In the genomic region with DNA sequence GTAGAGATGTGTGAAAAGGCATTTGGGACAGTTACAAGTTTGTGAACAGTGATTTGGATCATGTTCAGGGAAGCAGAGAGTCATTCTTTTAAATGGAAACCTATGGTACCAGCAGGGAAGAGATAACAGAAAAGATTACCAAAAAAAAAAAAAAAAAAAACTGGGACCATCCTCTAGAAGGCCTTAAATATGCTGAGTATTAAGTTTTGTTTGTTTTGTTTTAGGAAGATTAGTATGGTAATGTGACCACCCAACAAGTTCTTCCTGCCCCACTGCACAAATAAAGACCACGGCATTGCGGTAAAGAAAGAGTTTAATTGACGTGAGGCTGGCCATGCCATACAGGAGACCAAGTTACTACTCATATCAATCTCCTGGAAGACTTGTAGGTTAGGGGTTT, we compare ENCODE assay signal across 2 cellular contexts.
TF ChIP-seq lines count a peak whose summit lies in the region.

No MANE protein-coding gene starts in this region.

TF ChIP-seq in GM23338, 12 proteins besides CTCF, POLR2A, EP300 and RAD21:
- TF ChIP-seq, protein P1, sequence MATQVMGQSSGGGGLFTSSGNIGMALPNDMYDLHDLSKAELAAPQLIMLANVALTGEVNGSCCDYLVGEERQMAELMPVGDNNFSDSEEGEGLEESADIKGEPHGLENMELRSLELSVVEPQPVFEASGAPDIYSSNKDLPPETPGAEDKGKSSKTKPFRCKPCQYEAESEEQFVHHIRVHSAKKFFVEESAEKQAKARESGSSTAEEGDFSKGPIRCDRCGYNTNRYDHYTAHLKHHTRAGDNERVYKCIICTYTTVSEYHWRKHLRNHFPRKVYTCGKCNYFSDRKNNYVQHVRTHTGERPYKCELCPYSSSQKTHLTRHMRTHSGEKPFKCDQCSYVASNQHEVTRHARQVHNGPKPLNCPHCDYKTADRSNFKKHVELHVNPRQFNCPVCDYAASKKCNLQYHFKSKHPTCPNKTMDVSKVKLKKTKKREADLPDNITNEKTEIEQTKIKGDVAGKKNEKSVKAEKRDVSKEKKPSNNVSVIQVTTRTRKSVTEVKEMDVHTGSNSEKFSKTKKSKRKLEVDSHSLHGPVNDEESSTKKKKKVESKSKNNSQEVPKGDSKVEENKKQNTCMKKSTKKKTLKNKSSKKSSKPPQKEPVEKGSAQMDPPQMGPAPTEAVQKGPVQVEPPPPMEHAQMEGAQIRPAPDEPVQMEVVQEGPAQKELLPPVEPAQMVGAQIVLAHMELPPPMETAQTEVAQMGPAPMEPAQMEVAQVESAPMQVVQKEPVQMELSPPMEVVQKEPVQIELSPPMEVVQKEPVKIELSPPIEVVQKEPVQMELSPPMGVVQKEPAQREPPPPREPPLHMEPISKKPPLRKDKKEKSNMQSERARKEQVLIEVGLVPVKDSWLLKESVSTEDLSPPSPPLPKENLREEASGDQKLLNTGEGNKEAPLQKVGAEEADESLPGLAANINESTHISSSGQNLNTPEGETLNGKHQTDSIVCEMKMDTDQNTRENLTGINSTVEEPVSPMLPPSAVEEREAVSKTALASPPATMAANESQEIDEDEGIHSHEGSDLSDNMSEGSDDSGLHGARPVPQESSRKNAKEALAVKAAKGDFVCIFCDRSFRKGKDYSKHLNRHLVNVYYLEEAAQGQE (IDR thresholded peaks at IDR 0.05; ENCODE audit: unreplicated experiment) = no peak
- TF ChIP-seq EZH2 (IDR thresholded peaks at IDR 0.05; ENCODE audit: low read depth, unreplicated experiment) (no peak), JUNB (IDR thresholded peaks at IDR 0.05; ENCODE audit: unreplicated experiment) (no peak), EZH2phosphoT487 (IDR thresholded peaks at IDR 0.05; ENCODE audit: unreplicated experiment) (no peak)
- TF ChIP-seq, protein P2, sequence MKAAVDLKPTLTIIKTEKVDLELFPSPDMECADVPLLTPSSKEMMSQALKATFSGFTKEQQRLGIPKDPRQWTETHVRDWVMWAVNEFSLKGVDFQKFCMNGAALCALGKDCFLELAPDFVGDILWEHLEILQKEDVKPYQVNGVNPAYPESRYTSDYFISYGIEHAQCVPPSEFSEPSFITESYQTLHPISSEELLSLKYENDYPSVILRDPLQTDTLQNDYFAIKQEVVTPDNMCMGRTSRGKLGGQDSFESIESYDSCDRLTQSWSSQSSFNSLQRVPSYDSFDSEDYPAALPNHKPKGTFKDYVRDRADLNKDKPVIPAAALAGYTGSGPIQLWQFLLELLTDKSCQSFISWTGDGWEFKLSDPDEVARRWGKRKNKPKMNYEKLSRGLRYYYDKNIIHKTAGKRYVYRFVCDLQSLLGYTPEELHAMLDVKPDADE (IDR thresholded peaks at IDR 0.05) = no peak

TF ChIP-seq in H1, 55 proteins besides CTCF, POLR2A, EP300 and RAD21:
- TF ChIP-seq SRF (IDR thresholded peaks at IDR 0.05; ENCODE audit: low read depth, low read length) (no peak), KDM5A (IDR thresholded peaks at IDR 0.05; ENCODE audit: low read length) (no peak), PHF8 (conservative IDR thresholded peaks at IDR 0.05; ENCODE audit: low read depth, low read length) (no peak), SP4 (IDR thresholded peaks at IDR 0.05; ENCODE audit: low read length) (no peak), TBP (IDR thresholded peaks at IDR 0.05; ENCODE audit: low read depth, low read length) (no peak), NANOG (IDR thresholded peaks at IDR 0.05; ENCODE audit: insufficient read depth, low read depth, low read length, poor library complexity, severe bottlenecking) (no peak), POLR2AphosphoS5 (IDR thresholded peaks at IDR 0.05; ENCODE audit: low read depth, low read length) (no peak), ASH2L (IDR thresholded peaks at IDR 0.05; ENCODE audit: low read length) (no peak), CHD2 (IDR thresholded peaks at IDR 0.05; ENCODE audit: low read length) (no peak), EGR1 (IDR thresholded peaks at IDR 0.05; ENCODE audit: borderline replicate concordance, low read depth, low read length) (no peak)
TF ChIP-seq in H1: peak in this region for 0.
